ENCODE assay signal across 17 cellular contexts in genomic region chr6:85975957-85976356, GRCh38.
A peak's percentile ranks its signal among the peaks of the same experiment; 100 is the strongest.
DNase-seq lines count a peak whose midpoint lies in the region; ATAC-seq, FAIRE-seq and TF ChIP-seq lines count a peak whose summit lies in the region.
"Had no signal": no experiment of that assay in that cellular context is flagged by ENCODE, and none has a peak within 500 bp of the region (broad histone marks: within the 10 kb centered on the region; RNA-seq: fewer than 3 reads in every experiment).

No MANE protein-coding gene starts in this region.

- TF ChIP-seq CTCF in OCI-LY3 (IDR thresholded peaks at IDR 0.05; ENCODE audit: low read depth, low read length) = no peak
- TF ChIP-seq CTCF in CD14-positive monocyte (IDR thresholded peaks at IDR 0.05) = no peak
- no peak for TF ChIP-seq CTCF in foreskin fibroblast (IDR thresholded peaks at IDR 0.05; ENCODE audit: low read depth, low read length)

- H3K36me3 Mint-ChIP-seq in CD14-positive monocyte = no peaks in the 10 kb centered on the region
- H3K36me3 Mint-ChIP-seq in activated naive CD8-positive, alpha-beta T cell treated with anti-CD3 and anti-CD28 coated beads for 36 hours = no peaks in the 10 kb centered on the region
- H3K36me3 Mint-ChIP-seq: naive B cell, T-cell had no signal

- ATAC-seq in GM18867 (IDR thresholded peaks at IDR 0.05; ENCODE audit: unreplicated experiment) (peak; percentile 88), GM21367 (IDR thresholded peaks at IDR 0.05; ENCODE audit: unreplicated experiment) (peak; percentile 78), HG02938 (IDR thresholded peaks at IDR 0.05; ENCODE audit: unreplicated experiment) (peak; percentile 64)
- ATAC-seq: activated naive CD8-positive, alpha-beta T cell treated with anti-CD3 and anti-CD28 coated beads, Interleukin-2, amount 50 U/mL, for 24 hours; HepG2; T-cell had no signal

- H3K36me3 ChIP-seq in OCI-LY3 (replicated peaks; ENCODE audit: low read depth, low read length) = peaks cover 3% of the 10 kb centered on the region
- H3K36me3 ChIP-seq in small intestine (ENCODE audit: control insufficient read depth in 2 of 2, insufficient read depth in 2 of 2, low read length in 2 of 2) = no peaks in the 10 kb centered on the region

- H3K27ac Mint-ChIP-seq in CD14-positive monocyte = no peak overlapping the region
- H3K27ac Mint-ChIP-seq in activated naive CD8-positive, alpha-beta T cell treated with anti-CD3 and anti-CD28 coated beads for 36 hours = no peak overlapping the region
- H3K27ac Mint-ChIP-seq: activated naive CD8-positive, alpha-beta T cell treated with anti-CD3 and anti-CD28 coated beads, Interleukin-2, amount 50 U/mL, for 24 hours; naive B cell; T-cell had no signal

- H3K4me1 Mint-ChIP-seq in CD14-positive monocyte = no peaks in the 10 kb centered on the region
- no peaks in the 10 kb centered on the region for H3K4me1 Mint-ChIP-seq in activated naive CD8-positive, alpha-beta T cell treated with anti-CD3 and anti-CD28 coated beads for 36 hours
- H3K4me1 Mint-ChIP-seq: activated naive CD8-positive, alpha-beta T cell treated with anti-CD3 and anti-CD28 coated beads, Interleukin-2, amount 50 U/mL, for 24 hours; central memory CD8-positive, alpha-beta T cell; naive B cell; T-cell had no signal

- H3K4me3 ChIP-seq in OCI-LY3 (ENCODE audit: low read length) = peak overlapping the region; percentile 86
- no peak overlapping the region for H3K4me3 ChIP-seq in foreskin fibroblast (ENCODE audit: low read depth in 1 of 2, low read length in 2 of 2)
- H3K4me3 ChIP-seq in small intestine (ENCODE audit: low read depth in 1 of 2, low read length in 2 of 2) = no peak overlapping the region

- peak overlapping the region; percentile 59 for H3K4me2 ChIP-seq in OCI-LY3 (ENCODE audit: low read length)

- DNase-seq in CD14-positive monocyte (ENCODE audit: low spot score) (no peak), foreskin fibroblast (no peak), small intestine (no peak)
- no peak for DNase-seq in activated naive CD8-positive, alpha-beta T cell treated with anti-CD3 and anti-CD28 coated beads for 36 hours
- DNase-seq: activated CD4-positive, CD25-positive, alpha-beta regulatory T cell treated with anti-CD3 and anti-CD28 coated beads, Interleukin-2, amount 50 U/mL, for 72 hours; activated naive CD8-positive, alpha-beta T cell treated with anti-CD3 and anti-CD28 coated beads, Interleukin-2, amount 50 U/mL, for 24 hours; naive B cell; NCI-H82; substantia nigra; T-cell had no signal

- H3K9me3 Mint-ChIP-seq in CD14-positive monocyte = peaks cover 3 to 36% (median 14%) of the 10 kb centered on the region in 7 donors
- H3K9me3 Mint-ChIP-seq in activated naive CD8-positive, alpha-beta T cell treated with anti-CD3 and anti-CD28 coated beads for 36 hours = peaks cover 2% of the 10 kb centered on the region
- H3K9me3 Mint-ChIP-seq: activated naive CD8-positive, alpha-beta T cell treated with anti-CD3 and anti-CD28 coated beads, Interleukin-2, amount 50 U/mL, for 24 hours; central memory CD8-positive, alpha-beta T cell had no signal

- H4K20me1 ChIP-seq in OCI-LY3 (ENCODE audit: insufficient read depth, low read length) = no peaks in the 10 kb centered on the region

- H3K79me2 ChIP-seq in OCI-LY3 (ENCODE audit: low read length) = peaks cover 13% of the 10 kb centered on the region

- 83 to 88% (median 83%) methylated on average over 2 of the region's 2 CpGs for WGBS in small intestine, 3 donors

- H3K4me3 Mint-ChIP-seq in CD14-positive monocyte = no peak overlapping the region
- H3K4me3 Mint-ChIP-seq in activated naive CD8-positive, alpha-beta T cell treated with anti-CD3 and anti-CD28 coated beads for 36 hours = no peak overlapping the region
- H3K4me3 Mint-ChIP-seq: activated naive CD8-positive, alpha-beta T cell treated with anti-CD3 and anti-CD28 coated beads, Interleukin-2, amount 50 U/mL, for 24 hours; central memory CD8-positive, alpha-beta T cell; naive B cell; T-cell had no signal

- intact Hi-C loops in CD14-positive monocyte (cut with micrococcal nuclease) = no loop called here

- no peaks in the 10 kb centered on the region for H3K9me3 ChIP-seq in OCI-LY3 (ENCODE audit: insufficient read depth, low read length)
- no peaks in the 10 kb centered on the region for H3K9me3 ChIP-seq in small intestine (ENCODE audit: control insufficient read depth, low read depth)

- H3K4me1 ChIP-seq in OCI-LY3 (ENCODE audit: low read length) = peaks cover 45% of the 10 kb centered on the region
- no peaks in the 10 kb centered on the region for H3K4me1 ChIP-seq in small intestine (ENCODE audit: control insufficient read depth in 2 of 2, insufficient read depth in 1 of 2, low read depth in 1 of 2, low read length in 1 of 2)

- H3K27ac ChIP-seq in OCI-LY3 (ENCODE audit: low read length) (peak overlapping the region; percentile 95), small intestine (ENCODE audit: low read depth in 1 of 2, low read length in 1 of 2) (no peak overlapping the region)

- H3K27me3 Mint-ChIP-seq in CD14-positive monocyte (ENCODE audit: low read depth in 3 of 3) = no peaks in the 10 kb centered on the region
- no peaks in the 10 kb centered on the region for H3K27me3 Mint-ChIP-seq in activated naive CD8-positive, alpha-beta T cell treated with anti-CD3 and anti-CD28 coated beads for 36 hours
- H3K27me3 Mint-ChIP-seq: activated naive CD8-positive, alpha-beta T cell treated with anti-CD3 and anti-CD28 coated beads, Interleukin-2, amount 50 U/mL, for 24 hours; central memory CD8-positive, alpha-beta T cell; naive B cell had no signal

- H3K27me3 ChIP-seq in OCI-LY3 (ENCODE audit: low read depth, low read length) (no peaks in the 10 kb centered on the region), small intestine (ENCODE audit: control insufficient read depth in 2 of 2, insufficient read depth in 2 of 2, low read length in 2 of 2) (no peaks in the 10 kb centered on the region)

- H3K9ac ChIP-seq in OCI-LY3 (ENCODE audit: low read length) = peak overlapping the region; percentile 87

- H2AFZ ChIP-seq in OCI-LY3 (ENCODE audit: low read depth, low read length) = peak overlapping the region; percentile 81

- FAIRE-seq in small intestine (lab: Jason Lieb, UNC) = no peak
- FAIRE-seq: frontal cortex, HepG2 had no signal
